11 cellular contexts compared by ENCODE assay signal in the genomic region with DNA sequence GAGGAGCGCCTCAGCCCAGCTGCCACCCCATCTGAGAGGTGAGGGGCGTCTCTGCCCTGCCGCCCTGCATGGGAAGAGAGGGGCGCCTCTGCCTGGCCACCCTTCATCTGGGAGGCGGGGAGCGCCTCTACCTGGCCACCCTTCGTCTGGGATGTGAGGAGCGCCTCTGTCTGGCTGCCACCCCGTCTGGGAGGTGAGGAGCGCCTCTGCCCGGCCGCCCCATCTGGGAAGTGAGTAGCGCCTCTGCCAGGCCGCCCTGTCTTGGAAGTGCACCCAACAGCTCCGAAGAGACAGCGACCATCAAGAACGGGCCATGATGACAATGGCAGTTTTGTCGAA.
"Had no signal": no experiment of that assay in that cellular context is flagged by ENCODE, and none has a peak within 500 bp of the region (broad histone marks: within the 10 kb centered on the region; RNA-seq: fewer than 3 reads in every experiment).

No MANE protein-coding gene starts in this region.

- H3K4me3 ChIP-seq: GM23248, GM23338, HAP-1 had no signal

- DNase-seq: GM23248, GOT3, H7, H9, HCEC 1CT, HFFc6 had no signal

- H3K4me1 Mint-ChIP-seq: GM23338, H9 had no signal

- H3K9me3 ChIP-seq: HAP-1 had no signal

- H3K27ac Mint-ChIP-seq: GM23338, H9, HFFc6 had no signal

- H3K9ac ChIP-seq: GM23248 had no signal

- ATAC-seq: GM23338, HCT116 had no signal

- H3K27ac ChIP-seq: GM23248 had no signal

- H3K4me3 Mint-ChIP-seq: GM23338, H9, HFFc6 had no signal

- FAIRE-seq: H1, H54 had no signal

- H3K4me1 ChIP-seq: HAP-1 had no signal

- H3K36me3 ChIP-seq: HAP-1 had no signal
